28 cellular contexts compared by ENCODE assay signal in genomic region chr1:118923319-118923718, GRCh38.
"Had no signal": no experiment of that assay in that cellular context is flagged by ENCODE, and none has a peak within 500 bp of the region (broad histone marks: within the 10 kb centered on the region; RNA-seq: fewer than 3 reads in every experiment).

No MANE protein-coding gene starts in this region.

- DNase-seq: activated CD4-positive, alpha-beta memory T cell treated with anti-CD3 and anti-CD28 coated beads for 36 hours; activated CD4-positive, alpha-beta T cell treated with anti-CD3 and anti-CD28 coated beads for 36 hours; activated CD4-positive, alpha-beta T cell treated with anti-CD3 and anti-CD28 coated beads, Interleukin-2, amount 10 ng/mL, durations not matched to agents 24 days and 14 days; activated CD4-positive, CD25-positive, alpha-beta regulatory T cell; activated CD4-positive, CD25-positive, alpha-beta regulatory T cell treated with anti-CD3 and anti-CD28 coated beads, Interleukin-2, amount 50 U/mL, for 72 hours; activated CD8-positive, alpha-beta memory T cell treated with anti-CD3 and anti-CD28 coated beads, Interleukin-2, amount 10 ng/mL, durations not matched to agents 7 days and 5 days; activated CD8-positive, alpha-beta memory T cell treated with anti-CD3 and anti-CD28 coated beads, Interleukin-2, amount 50 U/mL, for 4 hours; activated CD8-positive, alpha-beta T cell treated with anti-CD3 and anti-CD28 coated beads, Interleukin-2, amount 10 ng/mL, durations not matched to agents 7 days and 5 days; activated gamma-delta T cell; activated naive CD4-positive, alpha-beta T cell; activated naive CD4-positive, alpha-beta T cell treated with anti-CD3 and anti-CD28 coated beads, Interleukin-2, amount 10 ng/mL, durations not matched to agents 7 days and 5 days; activated T-cell treated with anti-CD3 and anti-CD28 coated beads, Interleukin-2, amount 50 U/mL, for 1 hour; activated T-cell treated with anti-CD3 and anti-CD28 coated beads, Interleukin-2, amount 50 U/mL, for 72 hours; amygdala; aorta; body of pancreas; caudate nucleus; cortex of kidney; dermis blood vessel endothelial cell; effector CD4-positive, alpha-beta T cell; effector memory CD8-positive, alpha-beta T cell; erythroblast; foreskin keratinocyte; gastrocnemius medialis; glutamatergic neuron; T-helper 2 cell had no signal

- H3K9me3 ChIP-seq: body of pancreas, esophagus muscularis mucosa, gastrocnemius medialis had no signal

- H3K27ac ChIP-seq: body of pancreas, esophagus muscularis mucosa, foreskin keratinocyte had no signal

- H3K4me1 Mint-ChIP-seq: activated CD4-positive, alpha-beta T cell treated with anti-CD3 and anti-CD28 coated beads for 36 hours; activated CD4-positive, alpha-beta T cell treated with anti-CD3 and anti-CD28 coated beads, Interleukin-2, amount 10 ng/mL, durations not matched to agents 24 days and 14 days; activated CD8-positive, alpha-beta memory T cell treated with anti-CD3 and anti-CD28 coated beads, Interleukin-2, amount 10 ng/mL, durations not matched to agents 7 days and 5 days; activated naive CD4-positive, alpha-beta T cell treated with anti-CD3 and anti-CD28 coated beads, Interleukin-2, amount 10 ng/mL, durations not matched to agents 7 days and 5 days had no signal

- H3K27me3 ChIP-seq: body of pancreas, esophagus muscularis mucosa, gastrocnemius medialis had no signal

- H3K4me3 Mint-ChIP-seq: activated CD4-positive, alpha-beta memory T cell treated with anti-CD3 and anti-CD28 coated beads for 36 hours; activated CD4-positive, alpha-beta T cell treated with anti-CD3 and anti-CD28 coated beads for 36 hours; activated CD4-positive, alpha-beta T cell treated with anti-CD3 and anti-CD28 coated beads, Interleukin-2, amount 10 ng/mL, durations not matched to agents 24 days and 14 days; activated CD8-positive, alpha-beta memory T cell treated with anti-CD3 and anti-CD28 coated beads, Interleukin-2, amount 10 ng/mL, durations not matched to agents 7 days and 5 days; activated CD8-positive, alpha-beta T cell treated with anti-CD3 and anti-CD28 coated beads, Interleukin-2, amount 10 ng/mL, durations not matched to agents 7 days and 5 days; activated naive CD4-positive, alpha-beta T cell treated with anti-CD3 and anti-CD28 coated beads, Interleukin-2, amount 10 ng/mL, durations not matched to agents 7 days and 5 days; activated naive CD8-positive, alpha-beta T cell; activated T-cell treated with anti-CD3 and anti-CD28 coated beads, Interleukin-2, amount 50 U/mL, for 72 hours; effector memory CD8-positive, alpha-beta T cell had no signal

- H3K9me3 Mint-ChIP-seq: activated CD4-positive, alpha-beta memory T cell treated with anti-CD3 and anti-CD28 coated beads for 36 hours; activated CD4-positive, alpha-beta T cell treated with anti-CD3 and anti-CD28 coated beads, Interleukin-2, amount 10 ng/mL, durations not matched to agents 24 days and 14 days; activated naive CD4-positive, alpha-beta T cell treated with anti-CD3 and anti-CD28 coated beads, Interleukin-2, amount 10 ng/mL, durations not matched to agents 7 days and 5 days had no signal

- H3K4me1 ChIP-seq: body of pancreas, esophagus muscularis mucosa, foreskin keratinocyte had no signal

- H3K4me3 ChIP-seq: body of pancreas, esophagus muscularis mucosa, gastrocnemius medialis had no signal

- H3K36me3 Mint-ChIP-seq: activated CD4-positive, alpha-beta memory T cell treated with anti-CD3 and anti-CD28 coated beads for 36 hours; activated CD8-positive, alpha-beta memory T cell treated with anti-CD3 and anti-CD28 coated beads, Interleukin-2, amount 10 ng/mL, durations not matched to agents 7 days and 5 days; activated naive CD4-positive, alpha-beta T cell treated with anti-CD3 and anti-CD28 coated beads, Interleukin-2, amount 10 ng/mL, durations not matched to agents 7 days and 5 days; activated naive CD8-positive, alpha-beta T cell had no signal

- H3K27ac Mint-ChIP-seq: activated CD4-positive, alpha-beta memory T cell treated with anti-CD3 and anti-CD28 coated beads for 36 hours; activated CD4-positive, alpha-beta T cell treated with anti-CD3 and anti-CD28 coated beads for 36 hours; activated CD4-positive, alpha-beta T cell treated with anti-CD3 and anti-CD28 coated beads, Interleukin-2, amount 10 ng/mL, durations not matched to agents 24 days and 14 days; activated CD8-positive, alpha-beta memory T cell treated with anti-CD3 and anti-CD28 coated beads, Interleukin-2, amount 10 ng/mL, durations not matched to agents 7 days and 5 days; activated CD8-positive, alpha-beta T cell treated with anti-CD3 and anti-CD28 coated beads, Interleukin-2, amount 10 ng/mL, durations not matched to agents 7 days and 5 days; activated naive CD4-positive, alpha-beta T cell treated with anti-CD3 and anti-CD28 coated beads, Interleukin-2, amount 10 ng/mL, durations not matched to agents 7 days and 5 days; activated naive CD8-positive, alpha-beta T cell; activated T-cell treated with anti-CD3 and anti-CD28 coated beads, Interleukin-2, amount 50 U/mL, for 72 hours; effector memory CD8-positive, alpha-beta T cell had no signal

- H3K27me3 Mint-ChIP-seq: activated CD4-positive, alpha-beta memory T cell treated with anti-CD3 and anti-CD28 coated beads for 36 hours; activated CD4-positive, alpha-beta T cell treated with anti-CD3 and anti-CD28 coated beads, Interleukin-2, amount 10 ng/mL, durations not matched to agents 24 days and 14 days; activated CD8-positive, alpha-beta memory T cell treated with anti-CD3 and anti-CD28 coated beads, Interleukin-2, amount 10 ng/mL, durations not matched to agents 7 days and 5 days; activated naive CD4-positive, alpha-beta T cell treated with anti-CD3 and anti-CD28 coated beads, Interleukin-2, amount 10 ng/mL, durations not matched to agents 7 days and 5 days; activated naive CD8-positive, alpha-beta T cell had no signal

- H3K36me3 ChIP-seq: esophagus muscularis mucosa had no signal

- ATAC-seq: activated CD4-positive, alpha-beta T cell treated with anti-CD3 and anti-CD28 coated beads for 36 hours; activated CD8-positive, alpha-beta memory T cell treated with anti-CD3 and anti-CD28 coated beads, Interleukin-2, amount 10 ng/mL, durations not matched to agents 7 days and 5 days; activated CD8-positive, alpha-beta T cell treated with anti-CD3 and anti-CD28 coated beads, Interleukin-2, amount 10 ng/mL, durations not matched to agents 7 days and 5 days; activated T-cell treated with anti-CD3 and anti-CD28 coated beads, Interleukin-2, amount 50 U/mL, for 72 hours; body of pancreas; effector memory CD8-positive, alpha-beta T cell; foreskin keratinocyte; gastrocnemius medialis had no signal
